Comparison of ENCODE assay signal across 21 cellular contexts in the genomic region with DNA sequence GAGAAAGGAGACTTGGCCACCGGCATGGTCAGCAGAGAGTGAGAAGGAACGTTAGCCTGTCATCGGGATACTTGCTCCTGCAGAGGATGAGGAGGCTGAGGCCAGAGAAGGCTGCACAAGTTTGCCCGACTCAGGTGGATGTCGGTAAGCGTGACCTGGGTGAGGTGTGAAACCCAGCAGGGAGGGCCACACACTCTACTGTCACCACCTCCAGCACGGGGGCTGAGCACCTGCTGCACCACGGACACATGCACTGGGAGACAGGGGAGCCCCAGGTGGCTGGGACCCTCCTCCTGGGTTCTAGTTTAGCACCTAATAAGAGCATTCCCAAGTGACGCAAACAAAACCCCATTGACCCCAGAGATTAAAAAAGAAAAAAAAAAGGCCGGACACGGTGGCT. TPM values are rescaled to one million over a fixed set of nuclear protein-coding genes. Genes with fewer than 3 reads are reported as not detected.
A peak's percentile ranks its signal among the peaks of the same experiment; 100 is the strongest.
DNase-seq lines count a peak whose midpoint lies in the region; ATAC-seq and TF ChIP-seq lines count a peak whose summit lies in the region.
"Had no signal": no experiment of that assay in that cellular context is flagged by ENCODE, and none has a peak within 500 bp of the region (broad histone marks: within the 10 kb centered on the region; RNA-seq: fewer than 3 reads in every experiment).

No MANE protein-coding gene starts in this region.

- peak overlapping the region; percentile 63 for H3K4me3 Mint-ChIP-seq in CD8-positive, alpha-beta T cell
- no peak overlapping the region for H3K4me3 Mint-ChIP-seq in activated naive CD8-positive, alpha-beta T cell treated with anti-CD3 and anti-CD28 coated beads, Interleukin-2, amount 50 U/mL, for 24 hours
- no peak overlapping the region for H3K4me3 Mint-ChIP-seq in osteocyte (ENCODE audit: unreplicated experiment)
- no peak overlapping the region for H3K4me3 Mint-ChIP-seq in endothelial cell (ENCODE audit: unreplicated experiment)
- H3K4me3 Mint-ChIP-seq: CD4-positive, CD25-positive, alpha-beta regulatory T cell had no signal

- H3K4me2 ChIP-seq in BLaER1 = peak overlapping the region; percentile 92

- peak overlapping the region; percentile 57; the same call in 1 of the 2 replicates for H3K9ac ChIP-seq in BLaER1

- peaks cover 83% of the 10 kb centered on the region for H3K4me1 ChIP-seq in BLaER1
- peaks cover 6% of the 10 kb centered on the region for H3K4me1 ChIP-seq in CD8-positive, alpha-beta T cell (ENCODE audit: insufficient read depth, low read length)
- H3K4me1 ChIP-seq: Peyer's patch, SJCRH30 had no signal

- H3K9me3 ChIP-seq in BLaER1 = no peaks in the 10 kb centered on the region
- H3K9me3 ChIP-seq in CD8-positive, alpha-beta T cell (ENCODE audit: low read length) = no peaks in the 10 kb centered on the region
- H3K9me3 ChIP-seq: Peyer's patch, SJCRH30 had no signal

- peaks cover 51% of the 10 kb centered on the region for H3K36me3 Mint-ChIP-seq in CD8-positive, alpha-beta T cell
- peaks cover 24% of the 10 kb centered on the region for H3K36me3 Mint-ChIP-seq in activated naive CD8-positive, alpha-beta T cell treated with anti-CD3 and anti-CD28 coated beads, Interleukin-2, amount 50 U/mL, for 24 hours (ENCODE audit: low read depth)
- peaks cover 12% of the 10 kb centered on the region for H3K36me3 Mint-ChIP-seq in osteocyte (ENCODE audit: unreplicated experiment)
- H3K36me3 Mint-ChIP-seq in endothelial cell (ENCODE audit: low read depth, unreplicated experiment) = peaks cover 29% of the 10 kb centered on the region

- CTCF ChIA-PET in CD8-positive, alpha-beta T cell (lab: Charles Lee) = interaction anchor here (1.1 to 1.8 kb wide), 2 partner anchors 9 to 148 kb away, joined by 3 to 5 read pairs; no protein-coding TSS in a partner anchor

- H3K27ac ChIP-seq in BLaER1 = peak overlapping the region; percentile 72; the same call in 1 of the 2 replicates
- H3K27ac ChIP-seq in CD8-positive, alpha-beta T cell (ENCODE audit: low read depth, low read length) = no peak overlapping the region
- H3K27ac ChIP-seq: Peyer's patch, SJCRH30 had no signal

- no peaks in the 10 kb centered on the region for H3K9me3 Mint-ChIP-seq in CD8-positive, alpha-beta T cell
- H3K9me3 Mint-ChIP-seq in activated naive CD8-positive, alpha-beta T cell treated with anti-CD3 and anti-CD28 coated beads, Interleukin-2, amount 50 U/mL, for 24 hours = no peaks in the 10 kb centered on the region
- H3K9me3 Mint-ChIP-seq in osteocyte (ENCODE audit: unreplicated experiment) = no peaks in the 10 kb centered on the region
- H3K9me3 Mint-ChIP-seq in endothelial cell (ENCODE audit: unreplicated experiment) = no peaks in the 10 kb centered on the region

- H4K20me1 ChIP-seq in BLaER1 = peaks cover 100% of the 10 kb centered on the region

- POLR2A ChIA-PET in CD8-positive, alpha-beta T cell (lab: Charles Lee) = no interaction called here

- intact Hi-C loops in CD8-positive, alpha-beta T cell (cut with DNase I, micrococcal nuclease) = no loop called here

- ATAC-seq in CD8-positive, alpha-beta T cell = no peak
- ATAC-seq in activated naive CD8-positive, alpha-beta T cell treated with anti-CD3 and anti-CD28 coated beads, Interleukin-2, amount 50 U/mL, for 24 hours = no peak
- ATAC-seq in HG03095 (IDR thresholded peaks at IDR 0.05; ENCODE audit: unreplicated experiment) = no peak

- H3K27me3 Mint-ChIP-seq in CD8-positive, alpha-beta T cell (ENCODE audit: low read depth) = no peaks in the 10 kb centered on the region
- H3K27me3 Mint-ChIP-seq in activated naive CD8-positive, alpha-beta T cell treated with anti-CD3 and anti-CD28 coated beads, Interleukin-2, amount 50 U/mL, for 24 hours = no peaks in the 10 kb centered on the region
- no peaks in the 10 kb centered on the region for H3K27me3 Mint-ChIP-seq in osteocyte (ENCODE audit: unreplicated experiment)
- H3K27me3 Mint-ChIP-seq in endothelial cell (ENCODE audit: unreplicated experiment) = peaks cover 4% of the 10 kb centered on the region
- H3K27me3 Mint-ChIP-seq: CD4-positive, CD25-positive, alpha-beta regulatory T cell had no signal

- H3K27ac Mint-ChIP-seq in CD8-positive, alpha-beta T cell = peak overlapping the region; percentile 75
- H3K27ac Mint-ChIP-seq in activated naive CD8-positive, alpha-beta T cell treated with anti-CD3 and anti-CD28 coated beads, Interleukin-2, amount 50 U/mL, for 24 hours = peak overlapping the region; percentile 49
- peak overlapping the region; percentile 34 for H3K27ac Mint-ChIP-seq in osteocyte (ENCODE audit: unreplicated experiment)
- no peak overlapping the region for H3K27ac Mint-ChIP-seq in endothelial cell (ENCODE audit: unreplicated experiment)
- H3K27ac Mint-ChIP-seq: CD4-positive, CD25-positive, alpha-beta regulatory T cell had no signal

- DNase-seq in CD8-positive, alpha-beta T cell = no peak
- DNase-seq in activated naive CD8-positive, alpha-beta T cell treated with anti-CD3 and anti-CD28 coated beads, Interleukin-2, amount 50 U/mL, for 24 hours = no peak
- DNase-seq in osteocyte (ENCODE audit: extremely low spot score, unreplicated experiment) (no peak), endothelial cell (ENCODE audit: low spot score) (no peak)
- no peak for DNase-seq in activated CD4-positive, CD25-positive, alpha-beta regulatory T cell (lab: John Stamatoyannopoulos, UW)
- DNase-seq: CD4-positive, CD25-positive, alpha-beta regulatory T cell; DMS153; GOT3; HCEC 1CT; Karpas-422; MV-4-11; NCI-H1694; NCI-H2081; NCI-H2171; NCI-H345; NCI-H524 treated with DMSO at 0.1 percent for 48 hours; NCI-H82; Peyer's patch; SJCRH30 had no signal

- peaks cover 73% of the 10 kb centered on the region for H3K36me3 ChIP-seq in BLaER1
- peaks cover 3% of the 10 kb centered on the region for H3K36me3 ChIP-seq in CD8-positive, alpha-beta T cell (ENCODE audit: insufficient read depth, low read length)

- H3K4me3 ChIP-seq in BLaER1 = peak overlapping the region; percentile 50; the same call in 1 of the 2 replicates
- no peak overlapping the region for H3K4me3 ChIP-seq in CD8-positive, alpha-beta T cell (ENCODE audit: low read depth, low read length)
- H3K4me3 ChIP-seq: Peyer's patch, SJCRH30 had no signal

- TF ChIP-seq CTCF in CD8-positive, alpha-beta T cell (IDR thresholded peaks at IDR 0.05) = no peak
- no peak for TF ChIP-seq CTCF in osteocyte (IDR thresholded peaks at IDR 0.05)
- TF ChIP-seq CTCF in endothelial cell (IDR thresholded peaks at IDR 0.05; ENCODE audit: unreplicated experiment) = no peak

- peaks cover 21% of the 10 kb centered on the region for H3K4me1 Mint-ChIP-seq in CD8-positive, alpha-beta T cell (ENCODE audit: low read depth)
- H3K4me1 Mint-ChIP-seq in activated naive CD8-positive, alpha-beta T cell treated with anti-CD3 and anti-CD28 coated beads, Interleukin-2, amount 50 U/mL, for 24 hours = peaks cover 15% of the 10 kb centered on the region
- peaks cover 26% of the 10 kb centered on the region for H3K4me1 Mint-ChIP-seq in osteocyte (ENCODE audit: unreplicated experiment)
- H3K4me1 Mint-ChIP-seq in endothelial cell (ENCODE audit: unreplicated experiment) = peaks cover 14% of the 10 kb centered on the region

- H3K27me3 ChIP-seq in BLaER1 = no peaks in the 10 kb centered on the region
- H3K27me3 ChIP-seq in CD8-positive, alpha-beta T cell (ENCODE audit: insufficient read depth, low read length) = no peaks in the 10 kb centered on the region
- H3K27me3 ChIP-seq: Peyer's patch, SJCRH30 had no signal

RNA-seq across cellular contexts. Expression of gene MLLT1, which starts 17.3 kb away (rescaled TPM):
- 10 to 100 TPM; 11.8 to 15.0 TPM for total RNA-seq in CD8-positive, alpha-beta T cell
- total RNA-seq in osteocyte = 65.8 and 68.8 TPM in 2 replicates
- 59.2 TPM for total RNA-seq in endothelial cell (ENCODE audit: unreplicated experiment)
